ENCODE assay signal across 1 cellular context in the genomic region with DNA sequence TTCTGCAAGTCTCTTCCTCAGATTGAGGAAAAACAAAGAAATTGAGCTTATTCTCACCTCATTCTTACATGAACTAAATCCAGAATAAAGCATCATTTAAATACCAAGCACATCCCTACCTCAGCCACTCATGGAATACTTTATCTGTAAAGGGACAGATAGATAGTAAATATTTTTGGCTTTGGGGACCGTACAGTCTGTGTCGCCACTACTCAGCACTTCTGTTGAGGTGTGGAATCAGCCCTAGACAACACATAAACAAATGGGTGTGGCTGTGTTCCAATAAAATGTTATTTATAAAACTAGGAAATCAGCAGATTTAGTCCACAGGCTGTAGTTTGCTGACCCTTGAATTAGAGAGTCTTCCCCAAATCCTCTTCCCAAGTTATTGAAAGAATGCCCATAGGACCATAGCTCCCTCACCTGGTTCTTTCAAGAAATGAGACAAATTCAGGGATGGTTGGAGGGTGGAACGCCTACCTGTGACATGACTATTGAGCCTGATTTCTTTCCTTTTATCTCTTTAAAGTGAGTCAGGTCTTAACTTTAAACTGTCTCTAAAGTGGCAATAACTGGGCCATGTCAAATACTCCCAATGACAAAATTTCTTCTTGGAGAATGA.
TF ChIP-seq lines count a peak whose summit lies in the region.

No MANE protein-coding gene starts in this region.

TF ChIP-seq in SK-N-SH, 30 proteins besides CTCF, POLR2A, EP300 and RAD21 (continued from another document):
- TF ChIP-seq USF2 (IDR thresholded peaks at IDR 0.05; ENCODE audit: borderline replicate concordance, low read depth, low read length), result no peak
TF ChIP-seq in SK-N-SH: peak in this region for 1.
